ENCODE assay signal across 20 cellular contexts in the genomic region with DNA sequence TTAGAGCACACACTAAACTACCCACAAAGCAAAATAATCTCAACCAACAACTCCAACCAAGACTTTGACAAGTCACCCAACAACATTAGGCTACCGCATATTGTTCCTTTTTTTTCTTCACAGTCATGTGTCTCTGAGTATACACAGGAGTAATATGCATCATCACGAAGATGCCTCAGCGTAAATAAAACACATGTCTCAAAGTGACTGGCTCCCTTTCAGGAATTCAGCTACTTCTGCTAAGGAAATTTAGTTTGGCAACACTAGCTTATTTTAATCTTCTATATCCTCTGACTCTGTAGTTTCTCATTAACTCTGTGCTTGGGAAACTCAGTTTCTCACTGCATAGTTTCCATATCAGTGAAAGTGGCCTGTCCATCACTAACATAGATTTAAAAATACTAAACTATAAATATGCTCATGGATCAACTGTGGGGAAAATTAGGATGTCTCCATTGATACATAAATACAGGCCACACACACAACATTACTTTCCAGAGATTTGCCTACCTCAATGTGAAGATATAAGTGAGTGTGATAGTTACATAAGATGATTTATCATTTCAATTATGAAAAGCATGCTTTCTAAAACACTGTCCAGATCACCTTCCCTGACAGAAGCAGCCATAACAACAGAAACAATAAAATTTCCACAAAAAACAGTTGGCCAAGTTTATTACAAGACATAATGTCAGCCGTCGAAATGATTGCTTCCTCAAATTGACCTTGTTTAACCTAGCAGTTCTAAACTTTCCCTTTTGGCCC.
"Had no signal": no experiment of that assay in that cellular context is flagged by ENCODE, and none has a peak within 500 bp of the region (broad histone marks: within the 10 kb centered on the region; RNA-seq: fewer than 3 reads in every experiment).

No MANE protein-coding gene starts in this region.

- DNase-seq: activated CD4-positive, alpha-beta T cell treated with anti-CD3 and anti-CD28 coated beads for 4 hours; activated CD4-positive, alpha-beta T cell treated with anti-CD3 and anti-CD28 coated beads, Interleukin-2, amount 50 U/mL, for 48 hours; activated CD4-positive, CD25-positive, alpha-beta regulatory T cell; activated naive CD4-positive, alpha-beta T cell treated with anti-CD3 and anti-CD28 coated beads for 36 hours; activated naive CD8-positive, alpha-beta T cell treated with anti-CD3 and anti-CD28 coated beads, Interleukin-2, amount 10 ng/mL, durations not matched to agents 7 days and 5 days; activated T-cell treated with anti-CD3 and anti-CD28 coated beads, Interleukin-2, amount 50 U/mL, for 48 hours; amygdala; cerebellar nuclear complex; cortex of kidney; endodermal cell; hippocampal formation; kidney glomerular epithelial cell; left ventricle myocardium inferior; nephron progenitor cell; spleen; stimulated activated CD4-positive, alpha-beta T cell treated with anti-CD3 and anti-CD28 coated beads, Interleukin-4, amount 100 ng/mL, for 1 hour; stimulated activated naive CD4-positive, alpha-beta T cell treated with Interleukin-2 at 50 U/mL for 16 hours had no signal

- H3K9me3 Mint-ChIP-seq: activated naive CD4-positive, alpha-beta T cell treated with anti-CD3 and anti-CD28 coated beads for 36 hours; T-helper 1 cell treated with Interleukin-12 subunit alpha and Interleukin-12 subunit beta and Interleukin-4 antibody, amounts not matched to agents 30 μg/mL and 1 μg/mL, for 36 hours; type B pancreatic cell had no signal

- H3K4me1 Mint-ChIP-seq: endodermal cell, mesothelial cell of epicardium, nephron progenitor cell had no signal

- H3K27ac Mint-ChIP-seq: activated naive CD4-positive, alpha-beta T cell treated with anti-CD3 and anti-CD28 coated beads for 36 hours; activated naive CD8-positive, alpha-beta T cell treated with anti-CD3 and anti-CD28 coated beads, Interleukin-2, amount 10 ng/mL, durations not matched to agents 7 days and 5 days; endodermal cell; mesothelial cell of epicardium; nephron progenitor cell; T-helper 1 cell treated with Interleukin-12 subunit alpha and Interleukin-12 subunit beta and Interleukin-4 antibody, amounts not matched to agents 30 μg/mL and 1 μg/mL, for 36 hours; type B pancreatic cell had no signal

- H3K36me3 Mint-ChIP-seq: activated naive CD8-positive, alpha-beta T cell treated with anti-CD3 and anti-CD28 coated beads, Interleukin-2, amount 10 ng/mL, durations not matched to agents 7 days and 5 days; mesothelial cell of epicardium; type B pancreatic cell had no signal

- H3K4me3 Mint-ChIP-seq: activated naive CD4-positive, alpha-beta T cell treated with anti-CD3 and anti-CD28 coated beads for 36 hours; activated naive CD8-positive, alpha-beta T cell treated with anti-CD3 and anti-CD28 coated beads, Interleukin-2, amount 10 ng/mL, durations not matched to agents 7 days and 5 days; endodermal cell; mesothelial cell of epicardium; nephron progenitor cell; T-helper 1 cell treated with Interleukin-12 subunit alpha and Interleukin-12 subunit beta and Interleukin-4 antibody, amounts not matched to agents 30 μg/mL and 1 μg/mL, for 36 hours; type B pancreatic cell had no signal
